In genomic region chr1:153990468-153991150, GRCh38 we compare ENCODE assay signal across 8 cellular contexts. TPM values are rescaled to one million over a fixed set of nuclear protein-coding genes. Genes with fewer than 3 reads are reported as not detected.
DNase-seq lines count a peak whose midpoint lies in the region; ATAC-seq and TF ChIP-seq lines count a peak whose summit lies in the region.

Gene RPS27, plus strand, starts transcription at chr1:153990762. Its CDS starts 35 bp downstream, at chr1:153990797.

- H3K4me3 ChIP-seq in Karpas-422 (ENCODE audit: low read length) (peak within 1 kb of the TSS; percentile 78), esophagus squamous epithelium (peak within 1 kb of the TSS; percentile 63 to 98 (median 92))

- H3K79me2 ChIP-seq in Karpas-422 (ENCODE audit: low read length) = peaks cover 15% of the 10 kb centered on the region

- peak in 3 of 4 donors; percentile 86 to 98 (median 96) for TF ChIP-seq POLR2A in esophagus squamous epithelium (IDR thresholded peaks at IDR 0.05)

- H3K9me2 ChIP-seq in Karpas-422 (replicated peaks; ENCODE audit: insufficient read depth, low read length) = no peaks in the 10 kb centered on the region

- H3K9me3 Mint-ChIP-seq in stimulated activated effector memory CD8-positive, alpha-beta T cell treated with anti-CD3 and anti-CD28 coated beads, Interleukin-12 subunit alpha, Interleukin-12 subunit beta, amount 100 ng/mL, for 72 hours = no peaks in the 10 kb centered on the region

- 0 to 1% methylated on average over 12 to 30 of the region's 36 CpGs for WGBS in esophagus squamous epithelium, 2 donors

- peaks cover 13% of the 10 kb centered on the region for H4K20me1 ChIP-seq in Karpas-422 (ENCODE audit: insufficient read depth, low read depth, low read length)

- intact Hi-C loops in esophagus squamous epithelium (cut with DNase I) = no loop called here

- H3K9ac ChIP-seq in Karpas-422 (ENCODE audit: low read length) = peak within 1 kb of the TSS; percentile 90

- DNase-seq in DMS53 (lab: John Stamatoyannopoulos, UW) = peak; percentile 99
- DNase-seq in Karpas-422 = peak; percentile 98
- DNase-seq in RKO (ENCODE audit: low spot score) = peak; percentile 99
- DNase-seq in activated T-helper 1 cell treated with Interleukin-2 at 50 U/mL for 16 hours (ENCODE audit: low read depth) = peak; percentile 75
- peak; percentile 77 for DNase-seq in esophagus squamous epithelium (lab: John Stamatoyannopoulos, UW)
- DNase-seq in myocyte (ENCODE audit: low read depth) = peak; percentile 99
- DNase-seq in stimulated activated effector memory CD8-positive, alpha-beta T cell treated with anti-CD3 and anti-CD28 coated beads, Interleukin-12 subunit alpha, Interleukin-12 subunit beta, amount 100 ng/mL, for 72 hours (ENCODE audit: low spot score in 2 of 2) = peak; percentile 71 to 94

- H3K4me1 ChIP-seq in Karpas-422 (ENCODE audit: low read length) (peaks cover 39% of the 10 kb centered on the region), esophagus squamous epithelium (peaks cover 19 to 56% (median 29%) of the 10 kb centered on the region in 3 donors)

- H3K36me3 ChIP-seq in Karpas-422 (ENCODE audit: insufficient read depth, low read length) (peaks cover 22% of the 10 kb centered on the region), esophagus squamous epithelium (peaks cover 12 to 40% (median 22%) of the 10 kb centered on the region in 3 donors)

- peak within 1 kb of the TSS; percentile 99 for H3K27ac Mint-ChIP-seq in stimulated activated effector memory CD8-positive, alpha-beta T cell treated with anti-CD3 and anti-CD28 coated beads, Interleukin-12 subunit alpha, Interleukin-12 subunit beta, amount 100 ng/mL, for 72 hours

- peak in 1 of 6 experiments; percentile 20 for TF ChIP-seq CTCF in esophagus squamous epithelium (IDR thresholded peaks at IDR 0.05)

- peaks cover 53% of the 10 kb centered on the region for H3K4me1 Mint-ChIP-seq in stimulated activated effector memory CD8-positive, alpha-beta T cell treated with anti-CD3 and anti-CD28 coated beads, Interleukin-12 subunit alpha, Interleukin-12 subunit beta, amount 100 ng/mL, for 72 hours

- H3K4me2 ChIP-seq in Karpas-422 (ENCODE audit: low read depth, low read length, poor library complexity, severe bottlenecking) = peak within 1 kb of the TSS; percentile 76

- H3K4me3 Mint-ChIP-seq in stimulated activated effector memory CD8-positive, alpha-beta T cell treated with anti-CD3 and anti-CD28 coated beads, Interleukin-12 subunit alpha, Interleukin-12 subunit beta, amount 100 ng/mL, for 72 hours = peak within 1 kb of the TSS; percentile 88

- H3K27ac ChIP-seq in Karpas-422 (ENCODE audit: low read length) (peak within 1 kb of the TSS; percentile 60), esophagus squamous epithelium (peak within 1 kb of the TSS; percentile 91 to 99 (median 96))

- H2AFZ ChIP-seq in Karpas-422 (ENCODE audit: low read length) = peak within 1 kb of the TSS; percentile 29

- no peaks in the 10 kb centered on the region for H3K9me3 ChIP-seq in Karpas-422 (ENCODE audit: low read length)
- no peaks in the 10 kb centered on the region for H3K9me3 ChIP-seq in esophagus squamous epithelium

- H3K27me3 ChIP-seq in Karpas-422 (ENCODE audit: low read length) = no peaks in the 10 kb centered on the region
- H3K27me3 ChIP-seq in esophagus squamous epithelium = no peaks in the 10 kb centered on the region

- ATAC-seq in GM21737 (IDR thresholded peaks at IDR 0.05; ENCODE audit: unreplicated experiment) = peak; percentile 77
- peak; percentile 95 for ATAC-seq in stimulated activated effector memory CD8-positive, alpha-beta T cell treated with anti-CD3 and anti-CD28 coated beads, Interleukin-12 subunit alpha, Interleukin-12 subunit beta, amount 100 ng/mL, for 72 hours

- peaks cover 59% of the 10 kb centered on the region for H3K36me3 Mint-ChIP-seq in stimulated activated effector memory CD8-positive, alpha-beta T cell treated with anti-CD3 and anti-CD28 coated beads, Interleukin-12 subunit alpha, Interleukin-12 subunit beta, amount 100 ng/mL, for 72 hours

RNA-seq across cellular contexts. Expression of gene RPS27, which starts in this region (rescaled TPM):
- total RNA-seq in Karpas-422 (2014; rRNA removed; shearing (Covaris generic); ENCODE audit: low replicate concordance) = 5,228 and 8,421 TPM in 2 replicates
- total RNA-seq in esophagus squamous epithelium = 1,000 to 10,000 TPM in 3 of 4 donors, 100 to 1,000 TPM in 1; 688 to 4,009 (median 2,458) TPM
- total RNA-seq in myocyte = 935 and 1,278 TPM in 2 replicates
- polyA plus RNA-seq in myocyte (2012) = 3,125 TPM

Comparison
In these comparisons a context has a peak if more than half of its experiments do, and no peak if none do; other contexts are left out.
1. Peak in every context shown above with its lines: DNase-seq, ATAC-seq, H3K4me3 ChIP-seq and H3K27ac ChIP-seq.